Comparison of ENCODE assay signal across 8 cellular contexts in the genomic region with DNA sequence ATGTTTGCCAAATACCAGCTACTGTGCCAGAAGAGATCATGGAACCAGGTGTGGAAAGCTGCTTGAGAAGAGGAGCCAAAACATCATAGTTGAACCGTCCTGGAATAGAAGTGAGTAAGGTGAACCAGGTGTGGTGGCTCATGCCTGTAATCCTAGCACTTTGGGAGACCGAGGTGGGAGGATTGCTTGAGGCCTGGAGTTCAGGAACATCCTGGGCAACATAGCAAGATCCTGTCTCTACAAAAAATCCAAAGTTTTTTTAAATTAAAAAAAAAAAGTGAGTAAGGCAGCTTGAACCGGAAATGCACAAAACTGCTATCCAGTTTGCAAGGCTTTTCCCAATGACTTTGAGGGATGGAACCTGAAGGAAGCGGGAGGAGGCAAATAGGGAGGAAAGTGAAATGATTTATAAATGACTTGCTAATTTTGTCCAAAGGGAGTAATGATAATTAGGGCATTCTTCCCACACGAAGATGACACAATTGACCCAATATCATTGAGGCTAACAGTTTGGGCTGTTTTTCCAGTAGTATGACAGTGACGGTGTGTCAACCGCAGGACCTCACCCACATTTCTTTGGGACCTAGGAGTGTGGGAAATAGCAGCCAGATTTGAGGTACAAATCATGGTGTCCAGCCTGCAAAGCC. TPM values are rescaled to one million over a fixed set of nuclear protein-coding genes. Genes with fewer than 3 reads are reported as not detected.
DNase-seq lines count a peak whose midpoint lies in the region; ATAC-seq, FAIRE-seq and TF ChIP-seq lines count a peak whose summit lies in the region.

No MANE protein-coding gene starts in this region.

- H3K4me3 ChIP-seq in breast epithelium (peak overlapping the region in 2 of 3 donors; percentile 94 to 96), H1 (ENCODE audit: extremely low read depth in 1 of 4, insufficient read depth in 2 of 4, low read depth in 3 of 4, low read length in 4 of 4) (peak overlapping the region; percentile 44 to 98 (median 64)), upper lobe of left lung (peak overlapping the region in 3 of 4 donors; percentile 70 to 79 (median 72))
- no peak overlapping the region for H3K4me3 ChIP-seq in naive thymus-derived CD4-positive, alpha-beta T cell (ENCODE audit: low read length)

- POLR2A ChIA-PET in MCF 10A (lab: Yijun Ruan, JAX): interaction anchor here (0.6 to 1.3 kb wide), 3 partner anchors 31 to 94 kb away, joined by 3 to 5 read pairs (median 3); no protein-coding TSS in a partner anchor
- POLR2A ChIA-PET in H1 (lab: Charles Lee; ENCODE audit: partially characterized antibody): interaction anchor here (0.7 to 2.5 kb wide), 15 partner anchors 8 to 377 kb away, joined by 3 to 18 read pairs (median 4); no protein-coding TSS in a partner anchor
- POLR2A ChIA-PET in naive thymus-derived CD4-positive, alpha-beta T cell (lab: Charles Lee): no interaction called here

- BruUV-seq in MCF 10A (replicated peaks; lab: Mats Ljungman, UMichigan): no TSS peak

- no peak for DNase-seq in breast epithelium (ENCODE audit: low spot score in 2 of 2)
- no peak for DNase-seq in MCF 10A (ENCODE audit: unreplicated experiment)
- no peak for DNase-seq in H1 (ENCODE audit: low read depth in 1 of 2, low spot score in 2 of 2)
- DNase-seq in naive thymus-derived CD4-positive, alpha-beta T cell: no peak
- DNase-seq in upper lobe of left lung: no peak
- DNase-seq in foreskin melanocyte: no peak
- DNase-seq in NCI-H510A (lab: John Stamatoyannopoulos, UW): no peak
- no peak for DNase-seq in hepatic stellate cell (ENCODE audit: low spot score)

- no peak overlapping the region for H3K27ac Mint-ChIP-seq in MCF 10A (ENCODE audit: low read depth, unreplicated experiment)
- peak overlapping the region in 5 of 9 donors; percentile 59 to 90 (median 85) for H3K27ac Mint-ChIP-seq in naive thymus-derived CD4-positive, alpha-beta T cell

- no peak overlapping the region for H2AK5ac ChIP-seq in H1 (ENCODE audit: low read depth, low read length)

- no peaks in the 10 kb centered on the region for H3K9me3 ChIP-seq in breast epithelium
- no peaks in the 10 kb centered on the region for H3K9me3 ChIP-seq in H1 (ENCODE audit: insufficient read depth in 2 of 2, low read depth in 1 of 2, low read length in 1 of 2)
- H3K9me3 ChIP-seq in naive thymus-derived CD4-positive, alpha-beta T cell (ENCODE audit: control insufficient read depth in 2 of 3, low read length in 3 of 3): no peaks in the 10 kb centered on the region
- H3K9me3 ChIP-seq in upper lobe of left lung: no peaks in the 10 kb centered on the region

- H3K14ac ChIP-seq in H1 (ENCODE audit: insufficient read length): no peak overlapping the region

- H3K56ac ChIP-seq in H1 (replicated peaks; ENCODE audit: insufficient read length, low read depth, low read length): peak overlapping the region; percentile 63

- H4K8ac ChIP-seq in H1 (ENCODE audit: extremely low read depth, insufficient read depth, low read length): no peak overlapping the region

- peak overlapping the region; percentile 65 for H3K4ac ChIP-seq in H1 (replicated peaks; ENCODE audit: insufficient read length, low read depth, low read length)

- peaks cover 7% of the 10 kb centered on the region for H3K23me2 ChIP-seq in H1 (ENCODE audit: low read depth, low read length)

- peak overlapping the region; percentile 76 to 85 for H3K4me2 ChIP-seq in H1 (ENCODE audit: insufficient read depth in 1 of 2, low read depth in 2 of 2, low read length in 2 of 2)

- TF ChIP-seq EP300 in H1 (IDR thresholded peaks at IDR 0.05; ENCODE audit: borderline replicate concordance in 1 of 2, low read depth in 2 of 2, low read length in 2 of 2) (no peak), upper lobe of left lung (IDR thresholded peaks at IDR 0.05) (no peak)

- H3K79me1 ChIP-seq in H1 (ENCODE audit: low read depth, low read length): peaks cover 8% of the 10 kb centered on the region

- H3K23ac ChIP-seq in H1 (ENCODE audit: insufficient read length): no peak overlapping the region

- peak overlapping the region; percentile 55; the same call in 1 of the 2 replicates for H2BK15ac ChIP-seq in H1 (ENCODE audit: low read length)

- H2BK120ac ChIP-seq in H1 (replicated peaks; ENCODE audit: low read depth, low read length): peak overlapping the region; percentile 98

- H3K4me1 Mint-ChIP-seq in MCF 10A (ENCODE audit: insufficient read depth, unreplicated experiment): peaks cover 15% of the 10 kb centered on the region
- peaks cover 12 to 32% (median 30%) of the 10 kb centered on the region in 7 donors for H3K4me1 Mint-ChIP-seq in naive thymus-derived CD4-positive, alpha-beta T cell

- no peak for ATAC-seq in naive thymus-derived CD4-positive, alpha-beta T cell
- no peak for ATAC-seq in upper lobe of left lung (ENCODE audit: low FRiP score in 2 of 2)

- peak overlapping the region; percentile 40 for H2BK12ac ChIP-seq in H1 (ENCODE audit: low read depth, low read length)

- H4K5ac ChIP-seq in H1 (ENCODE audit: insufficient read length, low read depth, low read length): peak overlapping the region; percentile 55

- H3K36me3 ChIP-seq in breast epithelium: no peaks in the 10 kb centered on the region
- H3K36me3 ChIP-seq in H1 (ENCODE audit: control insufficient read depth in 2 of 4, insufficient read depth in 4 of 4, low read length in 3 of 4): peaks cover 0 to 9% (median 2%) of the 10 kb centered on the region in 4 experiments; a peak in 3 of 8 replicates
- no peaks in the 10 kb centered on the region for H3K36me3 ChIP-seq in naive thymus-derived CD4-positive, alpha-beta T cell (ENCODE audit: control insufficient read depth in 2 of 3, insufficient read depth in 3 of 3, low read length in 3 of 3)
- H3K36me3 ChIP-seq in upper lobe of left lung: peaks cover 0 to 11% (median 0%) of the 10 kb centered on the region in 4 donors

- no peaks in the 10 kb centered on the region for H3K27me3 Mint-ChIP-seq in MCF 10A (ENCODE audit: insufficient read depth, unreplicated experiment)
- peaks cover 14 to 56% (median 26%) of the 10 kb centered on the region in 5 donors for H3K27me3 Mint-ChIP-seq in naive thymus-derived CD4-positive, alpha-beta T cell

- H3K79me2 ChIP-seq in H1 (ENCODE audit: control insufficient read depth in 1 of 2, insufficient read depth in 2 of 2, low read length in 2 of 2): peaks cover 18 to 57% of the 10 kb centered on the region in 2 experiments

- peak overlapping the region; percentile 72 to 87 (median 76); a peak in 5 of 7 replicates for H3K9ac ChIP-seq in H1 (replicated peaks in 1 of 4; ENCODE audit: extremely low read depth in 1 of 4, low read depth in 3 of 4, low read length in 3 of 4)

- no peak overlapping the region for H3K4me3 Mint-ChIP-seq in MCF 10A (ENCODE audit: unreplicated experiment)
- peak overlapping the region in 9 of 10 donors; percentile 86 to 95 (median 92) for H3K4me3 Mint-ChIP-seq in naive thymus-derived CD4-positive, alpha-beta T cell

- TF ChIP-seq CTCF in breast epithelium (IDR thresholded peaks at IDR 0.05): no peak
- TF ChIP-seq CTCF in MCF 10A (IDR thresholded peaks at IDR 0.05; ENCODE audit: unreplicated experiment): no peak
- no peak for TF ChIP-seq CTCF in H1 (IDR thresholded peaks at IDR 0.05; ENCODE audit: control extremely low read depth in 1 of 3, insufficient read depth in 1 of 3, low read depth in 1 of 3, low read length in 3 of 3)
- TF ChIP-seq CTCF in upper lobe of left lung (IDR thresholded peaks at IDR 0.05): no peak

- TF ChIP-seq POLR2A in breast epithelium (IDR thresholded peaks at IDR 0.05) (no peak), H1 (IDR thresholded peaks at IDR 0.05; ENCODE audit: control extremely low read depth in 1 of 2, low read depth in 2 of 2, low read length in 2 of 2) (no peak), upper lobe of left lung (IDR thresholded peaks at IDR 0.05) (no peak)

- whole genome bisulfite sequencing in H1 (ENCODE audit: extremely low coverage in 1 of 2, insufficient coverage in 1 of 2, insufficient read length in 1 of 2, insufficient replicate concordance in 2 of 2, low coverage in 1 of 2, low lambda C conversion rate in 2 of 2, missing lambda C conversion rate in 1 of 2), 2 experiments: 80% methylated on average over 7 of the region's 7 CpGs; no CpG with 5 or more reads in 1 of the 2 experiments
- WGBS in upper lobe of left lung, 2 donors: 71 to 78% methylated on average over 7 of the region's 7 CpGs

- intact Hi-C loops in breast epithelium (cut with DNase I; ENCODE audit: low total_unique reads): loop anchor here (10.0 kb wide), 1 partner anchor 64 kb away; no protein-coding TSS in a partner anchor
- intact Hi-C loops in MCF 10A (cut with micrococcal nuclease): loop anchor here (10.0 kb wide), 1 partner anchor 46 kb away; no protein-coding TSS in a partner anchor
- intact Hi-C loops in naive thymus-derived CD4-positive, alpha-beta T cell (cut with micrococcal nuclease): loop anchor here in 1 of 2 donors (10.0 kb wide), 1 partner anchor 74 kb away; no protein-coding TSS in a partner anchor

- CTCF ChIA-PET in MCF 10A (lab: Yijun Ruan, JAX): interaction anchor here (1.1 kb wide), 1 partner anchor 74 kb away, joined by 3 read pairs; no protein-coding TSS in a partner anchor
- CTCF ChIA-PET in H1 (lab: Charles Lee; ENCODE audit: partially characterized antibody): interaction anchor here (0.8 to 1.8 kb wide), 5 partner anchors 14 to 112 kb away, joined by 3 to 7 read pairs (median 3); no protein-coding TSS in a partner anchor
- CTCF ChIA-PET in naive thymus-derived CD4-positive, alpha-beta T cell (lab: Charles Lee): no interaction called here

- H3K4me1 ChIP-seq in breast epithelium (peaks cover 0 to 5% of the 10 kb centered on the region in 2 donors), H1 (replicated peaks in 1 of 4; ENCODE audit: control insufficient read depth in 3 of 4, insufficient read depth in 4 of 4, low read length in 3 of 4) (peaks cover 4 to 20% (median 14%) of the 10 kb centered on the region in 4 experiments; a peak in 6 of 7 replicates), upper lobe of left lung (peaks cover 19 to 46% (median 33%) of the 10 kb centered on the region in 4 donors)
- H3K4me1 ChIP-seq in naive thymus-derived CD4-positive, alpha-beta T cell (ENCODE audit: control insufficient read depth in 2 of 2, insufficient read depth in 2 of 2, low read length in 2 of 2): no peaks in the 10 kb centered on the region

- no peak for TF ChIP-seq RAD21 in H1 (IDR thresholded peaks at IDR 0.05 in 1 of 2, conservative IDR thresholded peaks at IDR 0.05 in 1 of 2; ENCODE audit: low read depth in 2 of 2, low read length in 2 of 2)

- H3K27me3 ChIP-seq in breast epithelium (no peaks in the 10 kb centered on the region), H1 (replicated peaks in 1 of 4; ENCODE audit: control insufficient read depth in 3 of 4, extremely low read depth in 1 of 4, insufficient read depth in 3 of 4, low read length in 3 of 4) (no peaks in the 10 kb centered on the region), upper lobe of left lung (peaks cover 0 to 10% (median 0%) of the 10 kb centered on the region in 4 donors)
- H3K27me3 ChIP-seq in naive thymus-derived CD4-positive, alpha-beta T cell (ENCODE audit: control insufficient read depth in 2 of 2, insufficient read depth in 2 of 2, low read length in 2 of 2): no peaks in the 10 kb centered on the region

- peaks cover 14 to 16% of the 10 kb centered on the region in 2 experiments for H4K20me1 ChIP-seq in H1 (replicated peaks in 1 of 2; ENCODE audit: control insufficient read depth in 1 of 2, insufficient read depth in 2 of 2, low read length in 2 of 2)

- no peak overlapping the region; the same call in 1 of the 2 replicates for H2BK5ac ChIP-seq in H1 (ENCODE audit: low read depth, low read length)

- FAIRE-seq in H1 (lab: Jason Lieb, UNC): no peak

- H3K36me3 Mint-ChIP-seq in MCF 10A (ENCODE audit: insufficient read depth, unreplicated experiment): no peaks in the 10 kb centered on the region
- H3K36me3 Mint-ChIP-seq in naive thymus-derived CD4-positive, alpha-beta T cell: peaks cover 0 to 2% (median 0%) of the 10 kb centered on the region in 5 donors

- H3K9me3 Mint-ChIP-seq in MCF 10A (ENCODE audit: unreplicated experiment): no peaks in the 10 kb centered on the region
- H3K9me3 Mint-ChIP-seq in naive thymus-derived CD4-positive, alpha-beta T cell: no peaks in the 10 kb centered on the region

- H2AFZ ChIP-seq in H1 (ENCODE audit: low read length): no peak overlapping the region

- H3K18ac ChIP-seq in H1 (ENCODE audit: extremely low read depth, low read length): peak overlapping the region; percentile 42; the same call in 1 of the 2 replicates

- H3K27ac ChIP-seq in breast epithelium (peak overlapping the region; percentile 96 to 99), H1 (ENCODE audit: low read depth, low read length) (peak overlapping the region; percentile 96), upper lobe of left lung (peak overlapping the region; percentile 96 to 100 (median 99))
- H3K27ac ChIP-seq in naive thymus-derived CD4-positive, alpha-beta T cell (ENCODE audit: low read depth, low read length): no peak overlapping the region

- H2BK20ac ChIP-seq in H1 (ENCODE audit: low read length): no peak overlapping the region; the same call in 1 of the 2 replicates

- peak overlapping the region; percentile 75 for H4K91ac ChIP-seq in H1 (replicated peaks; ENCODE audit: insufficient read length, low read length)

RNA-seq across cellular contexts. Expression of gene CNN3, which starts 1.5 kb away (rescaled TPM):
- total RNA-seq in breast epithelium (100 to 1,000 TPM; 146 to 330 (median 195) TPM), MCF 10A (2022) (44.5 and 48.2 TPM in 2 replicates), upper lobe of left lung (100 to 1,000 TPM in 5 of 6 donors, 10 to 100 TPM in 1; 60.8 to 209 (median 166) TPM)
- total RNA-seq in H1 (2021; fragmentation: NEBNext Ultra II Directional; extraction: Animal tissue kit (Norgen Biotek cat#: 25700)): 262 and 266 TPM in 2 replicates
- polyA plus RNA-seq in H1 (2011; rRNA removed): 85.2 and 134 TPM in 2 replicates
- polyA plus RNA-seq in H1 (2011; cell fraction: cytosol; rRNA removed): 137 TPM
- 71.1 TPM for polyA plus RNA-seq in H1 (2011; cell fraction: nucleus; rRNA removed)
- polyA plus RNA-seq in H1 (2012, experiment 1 of 2): 197 to 274 TPM (median 227 TPM) in 4 replicates
- 28.2 TPM for polyA plus RNA-seq in H1 (2012, experiment 2 of 2)
- 118 TPM for polyA plus RNA-seq in H1 (2013, experiment 1 of 2)
- polyA plus RNA-seq in H1 (2013, experiment 2 of 2): 124 TPM
- polyA minus RNA-seq in H1 (2011; rRNA and poly(A)+ RNA removed): 179 and 244 TPM in 2 replicates
- 141 TPM for polyA minus RNA-seq in H1 (2011; cell fraction: cytosol; rRNA and poly(A)+ RNA removed)
- 140 TPM for polyA minus RNA-seq in H1 (2011; cell fraction: nucleus; rRNA and poly(A)+ RNA removed)
- 10 to 100 TPM in 2 of 5 experiments, 1 to 10 TPM in 3; 4.4 to 14.9 (median 7.4) TPM for total RNA-seq in naive thymus-derived CD4-positive, alpha-beta T cell
- 10 to 100 TPM; 12.9 to 18.2 TPM for polyA plus RNA-seq in naive thymus-derived CD4-positive, alpha-beta T cell
